In the genomic region with DNA sequence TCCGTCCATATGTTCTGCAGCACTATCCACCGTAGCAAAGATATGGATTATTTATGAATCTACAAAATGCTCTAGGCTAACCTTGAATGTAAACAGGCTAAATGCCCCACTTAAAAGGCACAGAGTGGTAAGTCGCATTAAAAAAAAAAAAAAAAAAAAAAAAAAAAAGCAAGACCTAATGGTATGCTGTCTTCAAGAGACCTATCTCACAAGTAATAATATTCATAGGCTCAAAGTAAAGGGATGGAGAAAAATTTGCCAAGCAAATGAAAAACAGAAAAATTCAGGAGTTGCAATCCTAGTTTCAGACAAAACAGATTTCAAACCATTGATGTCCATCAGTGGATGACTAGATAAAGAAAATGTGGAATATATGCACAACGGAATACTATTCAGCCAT, we compare ENCODE assay signal across 11 cellular contexts.
"Had no signal": no experiment of that assay in that cellular context is flagged by ENCODE, and none has a peak within 500 bp of the region (broad histone marks: within the 10 kb centered on the region; RNA-seq: fewer than 3 reads in every experiment).

No MANE protein-coding gene starts in this region.

- H2AFZ ChIP-seq: GM23248, GM23338 had no signal

- DNase-seq: GM23248, GOT3, H7, H9, HCEC 1CT, HFFc6 had no signal

- H3K36me3 ChIP-seq: HAP-1 had no signal

- ATAC-seq: GM23338, HCT116 had no signal

- H3K4me2 ChIP-seq: GM23338 had no signal

- H3K4me3 ChIP-seq: GM23248, GM23338, HAP-1 had no signal

- H3K4me1 ChIP-seq: HAP-1 had no signal

- H3K9ac ChIP-seq: GM23248 had no signal

- FAIRE-seq: H1, H54 had no signal

- H3K27ac ChIP-seq: GM23248 had no signal
